25 cellular contexts compared by ENCODE assay signal in the genomic region with DNA sequence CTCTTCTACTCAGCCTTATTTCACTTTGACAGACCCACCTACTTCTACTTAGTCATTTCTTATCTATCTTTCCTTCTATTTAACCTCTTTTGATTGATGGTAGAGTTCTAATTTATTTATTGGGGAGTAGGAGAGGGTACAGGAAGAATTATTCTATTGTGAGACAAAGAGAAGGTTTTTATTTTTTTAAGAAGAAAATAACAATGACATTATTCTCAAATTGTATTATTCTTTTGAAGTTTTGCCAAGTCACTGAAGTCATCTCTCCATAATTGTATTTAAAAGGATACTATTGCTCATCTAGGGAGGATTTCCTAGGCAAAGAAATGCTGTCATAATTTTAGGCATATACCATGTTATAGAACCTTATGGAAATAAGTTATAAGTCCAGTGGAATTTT. TPM values are rescaled to one million over a fixed set of nuclear protein-coding genes. Genes with fewer than 3 reads are reported as not detected.
DNase-seq lines count a peak whose midpoint lies in the region; ATAC-seq, FAIRE-seq and TF ChIP-seq lines count a peak whose summit lies in the region.
"Had no signal": no experiment of that assay in that cellular context is flagged by ENCODE, and none has a peak within 500 bp of the region (broad histone marks: within the 10 kb centered on the region; RNA-seq: fewer than 3 reads in every experiment).

No MANE protein-coding gene starts in this region.

- no peak overlapping the region for H4K91ac ChIP-seq in mesenchymal stem cell (ENCODE audit: low read length)

- DNase-seq in NCI-H226 (peak; percentile 58), fibroblast of pulmonary artery (ENCODE audit: low read depth) (peak; percentile 33), mesenchymal stem cell (no peak), SHP77 treated with DMSO at 0.1 percent for 48 hours (lab: John Stamatoyannopoulos, UW) (no peak), retina (no peak), small intestine (no peak)
- DNase-seq: 8988T; ACHN; AML-193; BE2C; CD4-positive, alpha-beta T cell; CD8-positive, alpha-beta memory T cell; DMS 273 treated with DMSO at 0.1 percent for 48 hours; DMS79; EL; GDM1 had no signal

- H3K18ac ChIP-seq in mesenchymal stem cell (ENCODE audit: low read depth in 1 of 2, low read length in 2 of 2): no peak overlapping the region

- H3K4me3 ChIP-seq in fibroblast of pulmonary artery (replicated peaks; ENCODE audit: low read depth, low read length) (no peak overlapping the region), mesenchymal stem cell (ENCODE audit: insufficient read depth in 1 of 2, low read depth in 1 of 2, low read length in 2 of 2) (no peak overlapping the region), small intestine (ENCODE audit: low read depth in 1 of 2, low read length in 2 of 2) (no peak overlapping the region)
- H3K4me3 ChIP-seq: A549; BLaER1 treated with 17β-estradiol and CSF1 and Interleukin-3, amounts not matched to agents 10 nM and 100 nM; GM12878; GM23338; HAP-1 had no signal

- H3K27me3 ChIP-seq in mesenchymal stem cell (ENCODE audit: control insufficient read depth in 1 of 2, insufficient read depth in 1 of 2, low read length in 2 of 2) (no peaks in the 10 kb centered on the region), small intestine (ENCODE audit: control insufficient read depth in 2 of 2, insufficient read depth in 2 of 2, low read length in 2 of 2) (no peaks in the 10 kb centered on the region)
- H3K27me3 ChIP-seq: BE2C; BLaER1 treated with 17β-estradiol and CSF1 and Interleukin-3, amounts not matched to agents 10 nM and 100 nM had no signal

- no peak overlapping the region for H3K23ac ChIP-seq in mesenchymal stem cell (ENCODE audit: low read length in 2 of 2)

- FAIRE-seq in small intestine (lab: Jason Lieb, UNC): no peak
- FAIRE-seq: A549, D721Med, GM12878, GM19239 had no signal

- no peak overlapping the region for H2AK5ac ChIP-seq in mesenchymal stem cell (ENCODE audit: low read length, severe bottlenecking)

- TF ChIP-seq CTCF in fibroblast of pulmonary artery (IDR thresholded peaks at IDR 0.05; ENCODE audit: low read length, missing control alignments): no peak

- no peak for ATAC-seq in SK-N-SH treated with all-trans-retinoic acid at 6 μM for 48 hours
- no peak for ATAC-seq in HG03280 (IDR thresholded peaks at IDR 0.05; ENCODE audit: unreplicated experiment)
- ATAC-seq: A549, GM12878, GM23338 had no signal

- no peak overlapping the region for H2BK12ac ChIP-seq in mesenchymal stem cell (ENCODE audit: low read length in 2 of 2)

- no peaks in the 10 kb centered on the region for H3K9me3 ChIP-seq in mesenchymal stem cell (ENCODE audit: control insufficient read depth, low read length)
- no peaks in the 10 kb centered on the region for H3K9me3 ChIP-seq in small intestine (ENCODE audit: control insufficient read depth, low read depth)
- H3K9me3 ChIP-seq: A549; BE2C; BLaER1 treated with 17β-estradiol and CSF1 and Interleukin-3, amounts not matched to agents 10 nM and 100 nM; HAP-1 had no signal

- H2BK5ac ChIP-seq in mesenchymal stem cell (ENCODE audit: low read depth, low read length, poor library complexity, severe bottlenecking): no peak overlapping the region

- no peak overlapping the region for H2BK120ac ChIP-seq in mesenchymal stem cell (ENCODE audit: low read depth, low read length)

- no peak overlapping the region for H4K8ac ChIP-seq in mesenchymal stem cell (ENCODE audit: low read length)

- H3K79me1 ChIP-seq in mesenchymal stem cell (replicated peaks; ENCODE audit: low read length, poor library complexity, severe bottlenecking): peaks cover 6% of the 10 kb centered on the region

- H3K36me3 ChIP-seq in mesenchymal stem cell (ENCODE audit: control insufficient read depth in 1 of 2, insufficient read depth in 2 of 2, low read depth in 1 of 2, low read length in 2 of 2) (peaks cover 3 to 58% of the 10 kb centered on the region in 2 experiments), small intestine (ENCODE audit: control insufficient read depth in 2 of 2, insufficient read depth in 2 of 2, low read length in 2 of 2) (peaks cover 0 to 2% of the 10 kb centered on the region in 2 donors)
- H3K36me3 ChIP-seq: BE2C; BLaER1 treated with 17β-estradiol and CSF1 and Interleukin-3, amounts not matched to agents 10 nM and 100 nM; HAP-1 had no signal

- H3K4me1 ChIP-seq in mesenchymal stem cell (ENCODE audit: control insufficient read depth, insufficient read depth, low read depth, low read length) (peaks cover 3% of the 10 kb centered on the region), small intestine (ENCODE audit: control insufficient read depth in 2 of 2, insufficient read depth in 1 of 2, low read depth in 1 of 2, low read length in 1 of 2) (no peaks in the 10 kb centered on the region)
- H3K4me1 ChIP-seq: A549; BLaER1 treated with 17β-estradiol and CSF1 and Interleukin-3, amounts not matched to agents 10 nM and 100 nM; HAP-1 had no signal

- H2BK15ac ChIP-seq in mesenchymal stem cell (ENCODE audit: low read depth, poor library complexity, severe bottlenecking): no peak overlapping the region

- H3K4me2 ChIP-seq in mesenchymal stem cell (ENCODE audit: low read length, poor library complexity, severe bottlenecking): no peak overlapping the region
- H3K4me2 ChIP-seq: A549; BLaER1 treated with 17β-estradiol and CSF1 and Interleukin-3, amounts not matched to agents 10 nM and 100 nM; GM23338 had no signal

- no peak overlapping the region for H3K4ac ChIP-seq in mesenchymal stem cell (ENCODE audit: low read depth in 1 of 2, low read length in 2 of 2)

- no peak overlapping the region for H3K14ac ChIP-seq in mesenchymal stem cell (ENCODE audit: low read length in 2 of 2)

- H2AFZ ChIP-seq in mesenchymal stem cell (ENCODE audit: low read depth, low read length): no peak overlapping the region
- H2AFZ ChIP-seq: GM23338 had no signal

- H3K9ac ChIP-seq in mesenchymal stem cell (ENCODE audit: low read length): no peak overlapping the region
- H3K9ac ChIP-seq: BLaER1 treated with 17β-estradiol and CSF1 and Interleukin-3, amounts not matched to agents 10 nM and 100 nM had no signal

- H3K27ac ChIP-seq in mesenchymal stem cell (ENCODE audit: low read length, poor library complexity, severe bottlenecking) (peak overlapping the region; percentile 18), small intestine (ENCODE audit: low read depth in 1 of 2, low read length in 1 of 2) (no peak overlapping the region)
- H3K27ac ChIP-seq: A549; BLaER1 treated with 17β-estradiol and CSF1 and Interleukin-3, amounts not matched to agents 10 nM and 100 nM had no signal

TF ChIP-seq in SK-N-SH treated with all-trans-retinoic acid at 6 μM for 48 hours, 23 proteins besides CTCF, POLR2A, EP300 and RAD21 (continues in another document):
- no peak for TF ChIP-seq TOX (CRISPR knock-in tag; IDR thresholded peaks at IDR 0.05; ENCODE audit: borderline replicate concordance)
- TF ChIP-seq ZFP30 (CRISPR knock-in tag; IDR thresholded peaks at IDR 0.05): no peak
- TF ChIP-seq TCF4 (CRISPR knock-in tag; IDR thresholded peaks at IDR 0.05; ENCODE audit: borderline replicate concordance): no peak
- no peak for TF ChIP-seq SNAI2 (CRISPR knock-in tag; IDR thresholded peaks at IDR 0.05)
- TF ChIP-seq PPARA (CRISPR knock-in tag; IDR thresholded peaks at IDR 0.05; ENCODE audit: borderline replicate concordance): no peak
- TF ChIP-seq, protein P1, sequence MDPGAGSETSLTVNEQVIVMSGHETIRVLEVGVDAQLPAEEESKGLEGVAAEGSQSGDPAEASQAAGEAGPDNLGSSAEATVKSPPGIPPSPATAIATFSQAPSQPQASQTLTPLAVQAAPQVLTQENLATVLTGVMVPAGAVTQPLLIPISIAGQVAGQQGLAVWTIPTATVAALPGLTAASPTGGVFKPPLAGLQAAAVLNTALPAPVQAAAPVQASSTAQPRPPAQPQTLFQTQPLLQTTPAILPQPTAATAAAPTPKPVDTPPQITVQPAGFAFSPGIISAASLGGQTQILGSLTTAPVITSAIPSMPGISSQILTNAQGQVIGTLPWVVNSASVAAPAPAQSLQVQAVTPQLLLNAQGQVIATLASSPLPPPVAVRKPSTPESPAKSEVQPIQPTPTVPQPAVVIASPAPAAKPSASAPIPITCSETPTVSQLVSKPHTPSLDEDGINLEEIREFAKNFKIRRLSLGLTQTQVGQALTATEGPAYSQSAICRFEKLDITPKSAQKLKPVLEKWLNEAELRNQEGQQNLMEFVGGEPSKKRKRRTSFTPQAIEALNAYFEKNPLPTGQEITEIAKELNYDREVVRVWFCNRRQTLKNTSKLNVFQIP (CRISPR knock-in tag; IDR thresholded peaks at IDR 0.05; ENCODE audit: borderline replicate concordance, low read depth): no peak
- TF ChIP-seq RARB (CRISPR knock-in tag; IDR thresholded peaks at IDR 0.05): no peak
- TF ChIP-seq, protein P2, sequence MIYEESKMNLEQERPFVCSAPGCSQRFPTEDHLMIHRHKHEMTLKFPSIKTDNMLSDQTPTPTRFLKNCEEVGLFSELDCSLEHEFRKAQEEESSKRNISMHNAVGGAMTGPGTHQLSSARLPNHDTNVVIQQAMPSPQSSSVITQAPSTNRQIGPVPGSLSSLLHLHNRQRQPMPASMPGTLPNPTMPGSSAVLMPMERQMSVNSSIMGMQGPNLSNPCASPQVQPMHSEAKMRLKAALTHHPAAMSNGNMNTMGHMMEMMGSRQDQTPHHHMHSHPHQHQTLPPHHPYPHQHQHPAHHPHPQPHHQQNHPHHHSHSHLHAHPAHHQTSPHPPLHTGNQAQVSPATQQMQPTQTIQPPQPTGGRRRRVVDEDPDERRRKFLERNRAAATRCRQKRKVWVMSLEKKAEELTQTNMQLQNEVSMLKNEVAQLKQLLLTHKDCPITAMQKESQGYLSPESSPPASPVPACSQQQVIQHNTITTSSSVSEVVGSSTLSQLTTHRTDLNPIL (CRISPR knock-in tag; IDR thresholded peaks at IDR 0.05; ENCODE audit: low read depth): peak; percentile 96

RNA-seq across cellular contexts. Expression of gene ITGB8, which starts 52.7 kb away (rescaled TPM):
- 0.25 TPM for polyA plus RNA-seq in mesenchymal stem cell (2013, experiment 1 of 2)
- 0.30 TPM for polyA plus RNA-seq in mesenchymal stem cell (2013, experiment 2 of 2)
- polyA plus RNA-seq in small intestine: 1 to 10 TPM in 1 of 3 donors, under 1 TPM in 2; 0.45 to 3.3 (median 0.54) TPM
- polyA plus RNA-seq: CD8-positive, alpha-beta memory T cell had no signal

Comparison
In these comparisons a context has a peak if more than half of its experiments do, and no peak if none do; other contexts are left out.
1. DNase-seq: peak in NCI-H226 (single experiment) and fibroblast of pulmonary artery (single experiment); none in mesenchymal stem cell (single experiment), SHP77 treated with DMSO at 0.1 percent for 48 hours (single experiment), retina (single experiment) and small intestine (single experiment).